Comparison of ENCODE assay signal across 9 cellular contexts in the genomic region with DNA sequence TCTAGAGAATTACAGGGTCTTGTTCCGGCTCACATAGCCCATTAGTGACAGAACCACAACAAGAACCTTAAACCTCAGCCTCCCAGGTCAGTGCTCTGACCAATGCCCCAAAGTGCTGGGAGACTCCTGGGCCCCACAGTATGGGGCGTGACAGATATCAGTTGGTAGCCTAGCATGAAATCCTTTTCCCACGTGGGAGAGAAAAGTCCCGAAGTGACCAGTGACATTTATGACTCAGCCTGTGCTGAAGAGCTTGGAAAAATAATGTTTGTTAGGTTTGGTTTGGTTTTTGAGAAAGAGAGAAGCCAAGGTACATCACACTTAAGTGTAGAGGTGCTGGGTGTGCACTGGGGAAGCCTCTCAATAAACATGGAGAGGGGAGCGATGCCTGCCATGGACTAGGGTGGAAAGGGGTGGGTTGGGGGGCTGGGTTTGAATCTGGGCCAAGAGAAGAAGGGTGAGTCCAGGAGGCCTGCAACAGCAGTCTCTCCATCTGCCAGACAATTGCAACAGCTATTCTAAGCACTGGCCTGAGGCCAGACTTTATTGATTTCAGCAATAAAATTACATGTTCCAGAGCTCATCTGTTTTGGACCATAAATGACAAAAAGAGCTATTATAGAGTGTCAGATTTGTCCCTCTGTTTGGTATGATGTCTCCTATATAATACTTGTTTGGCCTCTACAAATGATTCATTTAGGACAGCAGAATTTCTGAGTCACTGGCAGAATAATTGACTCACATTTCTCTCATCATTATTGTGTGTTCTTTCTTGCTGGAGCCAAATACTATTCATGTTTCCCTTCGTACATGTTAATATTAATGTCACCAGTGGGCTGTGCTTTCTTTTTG. TPM values are rescaled to one million over a fixed set of nuclear protein-coding genes. Genes with fewer than 3 reads are reported as not detected.
A peak's percentile ranks its signal among the peaks of the same experiment; 100 is the strongest.
DNase-seq lines count a peak whose midpoint lies in the region; ATAC-seq and TF ChIP-seq lines count a peak whose summit lies in the region.
"Had no signal": no experiment of that assay in that cellular context is flagged by ENCODE, and none has a peak within 500 bp of the region (broad histone marks: within the 10 kb centered on the region; RNA-seq: fewer than 3 reads in every experiment).

No MANE protein-coding gene starts in this region.

- H3K4me1 Mint-ChIP-seq in activated T-cell treated with anti-CD3 and anti-CD28 coated beads, Interleukin-2, amount 50 U/mL, for 4 hours (ENCODE audit: low read depth) = peaks cover 11% of the 10 kb centered on the region
- H3K4me1 Mint-ChIP-seq in T-helper 17 cell = peaks cover 11% of the 10 kb centered on the region

- in situ Hi-C loops in transverse colon (cut with MboI; ENCODE audit: low pct_ligation_motif_present in 1 of 4, low pct_unique_long_range_greater_than_20kb in 1 of 4, low sequenced_read_pairs in 3 of 4) = no loop called here

- intact Hi-C loops in left ventricle myocardium inferior (cut with micrococcal nuclease) = no loop called here
- intact Hi-C loops in transverse colon (cut with DNase I; ENCODE audit: low total_unique reads) = no loop called here

- TF ChIP-seq POLR2A in transverse colon (IDR thresholded peaks at IDR 0.05) = no peak

- no peak overlapping the region for H3K4me3 Mint-ChIP-seq in activated T-cell treated with anti-CD3 and anti-CD28 coated beads, Interleukin-2, amount 50 U/mL, for 4 hours
- H3K4me3 Mint-ChIP-seq in T-helper 17 cell = no peak overlapping the region

- H3K36me3 ChIP-seq in left ventricle myocardium inferior (no peaks in the 10 kb centered on the region), transverse colon (no peaks in the 10 kb centered on the region), SJCRH30 (no peaks in the 10 kb centered on the region)

- peak; percentile 77 to 92 for ATAC-seq in activated T-cell treated with anti-CD3 and anti-CD28 coated beads, Interleukin-2, amount 50 U/mL, for 4 hours
- no peak for ATAC-seq in T-helper 17 cell

- H3K27me3 ChIP-seq in left ventricle myocardium inferior (ENCODE audit: low read depth) (no peaks in the 10 kb centered on the region), transverse colon (no peaks in the 10 kb centered on the region), SJCRH30 (no peaks in the 10 kb centered on the region)

- H3K9me3 ChIP-seq in T-helper 17 cell (ENCODE audit: control insufficient read depth, low read length, poor library complexity, severe bottlenecking) (no peaks in the 10 kb centered on the region), left ventricle myocardium inferior (replicated peaks) (no peaks in the 10 kb centered on the region), transverse colon (no peaks in the 10 kb centered on the region), SJCRH30 (replicated peaks) (no peaks in the 10 kb centered on the region)

- H3K9me3 Mint-ChIP-seq in activated T-cell treated with anti-CD3 and anti-CD28 coated beads, Interleukin-2, amount 50 U/mL, for 4 hours = no peaks in the 10 kb centered on the region

- DNase-seq in activated T-cell treated with anti-CD3 and anti-CD28 coated beads, Interleukin-2, amount 50 U/mL, for 4 hours = no peak
- no peak for DNase-seq in activated T-cell treated with anti-CD3 and anti-CD28 coated beads, Interleukin-2, amount 50 U/mL, for 1 hour
- DNase-seq in T-helper 17 cell = no peak
- DNase-seq in left ventricle myocardium inferior = no peak
- peak; percentile 31 for DNase-seq in transverse colon
- no peak for DNase-seq in activated CD4-positive, CD25-positive, alpha-beta regulatory T cell treated with anti-CD3 and anti-CD28 coated beads, Interleukin-2, amount 50 U/mL, for 72 hours
- DNase-seq in SJCRH30 = no peak
- no peak for DNase-seq in Kasumi-1 (lab: John Stamatoyannopoulos, UW)
- DNase-seq: C1 segment of cervical spinal cord had no signal

- H3K36me3 Mint-ChIP-seq in activated T-cell treated with anti-CD3 and anti-CD28 coated beads, Interleukin-2, amount 50 U/mL, for 4 hours (ENCODE audit: insufficient read depth) = no peaks in the 10 kb centered on the region
- peaks cover 8% of the 10 kb centered on the region for H3K36me3 Mint-ChIP-seq in T-helper 17 cell (ENCODE audit: low read depth)

- no peak overlapping the region for H3K4me3 ChIP-seq in left ventricle myocardium inferior
- H3K4me3 ChIP-seq in transverse colon = no peak overlapping the region
- no peak overlapping the region for H3K4me3 ChIP-seq in SJCRH30

- H3K27me3 Mint-ChIP-seq in activated T-cell treated with anti-CD3 and anti-CD28 coated beads, Interleukin-2, amount 50 U/mL, for 4 hours (ENCODE audit: low read depth) = peaks cover 7% of the 10 kb centered on the region
- H3K27me3 Mint-ChIP-seq in T-helper 17 cell = no peaks in the 10 kb centered on the region

- WGBS in transverse colon (ENCODE audit: low coverage in 1 of 2), 2 donors = 40 to 43% methylated on average over 2 to 6 of the region's 6 CpGs

- no peak for TF ChIP-seq EP300 in transverse colon (IDR thresholded peaks at IDR 0.05; ENCODE audit: low read depth)

- peak overlapping the region; percentile 65 for H3K27ac Mint-ChIP-seq in T-helper 17 cell

- H3K27ac ChIP-seq in left ventricle myocardium inferior (replicated peaks) (peak overlapping the region; percentile 30), transverse colon (peak overlapping the region; percentile 26 to 46 (median 36)), SJCRH30 (no peak overlapping the region)

- peaks cover 29% of the 10 kb centered on the region for H3K4me1 ChIP-seq in left ventricle myocardium inferior
- H3K4me1 ChIP-seq in transverse colon = peaks cover 7 to 30% (median 19%) of the 10 kb centered on the region in 4 donors
- H3K4me1 ChIP-seq in SJCRH30 = no peaks in the 10 kb centered on the region

- TF ChIP-seq CTCF in left ventricle myocardium inferior (IDR thresholded peaks at IDR 0.05; ENCODE audit: borderline replicate concordance) (no peak), transverse colon (IDR thresholded peaks at IDR 0.05) (no peak)

RNA-seq across cellular contexts. Expression of a gene that starts 43.4 kb away (rescaled TPM):
- 1 to 10 TPM in 1 of 3 donors, under 1 TPM in 2; 0.43 to 1.0 (median 0.69) TPM for total RNA-seq in activated T-cell treated with anti-CD3 and anti-CD28 coated beads, Interleukin-2, amount 50 U/mL, for 4 hours
- total RNA-seq in T-helper 17 cell (under 1 TPM; 0.60 to 0.65 TPM), left ventricle myocardium inferior (not detected), transverse colon (1 to 10 TPM in 1 of 4 donors, under 1 TPM in 3; 0.14 to 2.8 (median 0.77) TPM)
- 0.04 and 0.10 TPM in 2 replicates for total RNA-seq in SJCRH30 (2014; rRNA removed; shearing (Covaris generic))

RNA-seq across cellular contexts. Expression of a gene that starts 50.0 kb away (rescaled TPM):
- total RNA-seq in activated T-cell treated with anti-CD3 and anti-CD28 coated beads, Interleukin-2, amount 50 U/mL, for 4 hours = 10 to 100 TPM; 15.5 to 20.6 (median 18.1) TPM
- total RNA-seq in T-helper 17 cell (100 to 1,000 TPM; 116 to 127 TPM), left ventricle myocardium inferior (32.9 TPM), transverse colon (100 to 1,000 TPM in 1 of 4 donors, 10 to 100 TPM in 3; 48.3 to 105 (median 73.2) TPM)
- total RNA-seq in SJCRH30 (2014; rRNA removed; shearing (Covaris generic)) = 32.3 and 35.5 TPM in 2 replicates

RNA-seq across cellular contexts. Expression of a gene that starts 54.9 kb away (rescaled TPM):
- total RNA-seq in activated T-cell treated with anti-CD3 and anti-CD28 coated beads, Interleukin-2, amount 50 U/mL, for 4 hours = 1 to 10 TPM in 1 of 3 donors, under 1 TPM in 2; 0.33 to 1.0 (median 0.55) TPM
- total RNA-seq in T-helper 17 cell (1 to 10 TPM; 1.3 to 1.6 TPM), left ventricle myocardium inferior (1.9 TPM), transverse colon (10 to 100 TPM in 1 of 4 donors, 1 to 10 TPM in 2, not detected in 1; 2.5 to 29.9 (median 2.7) TPM)
- total RNA-seq in SJCRH30 (2014; rRNA removed; shearing (Covaris generic)) = not detected in 2 replicates
